In the genomic region with DNA sequence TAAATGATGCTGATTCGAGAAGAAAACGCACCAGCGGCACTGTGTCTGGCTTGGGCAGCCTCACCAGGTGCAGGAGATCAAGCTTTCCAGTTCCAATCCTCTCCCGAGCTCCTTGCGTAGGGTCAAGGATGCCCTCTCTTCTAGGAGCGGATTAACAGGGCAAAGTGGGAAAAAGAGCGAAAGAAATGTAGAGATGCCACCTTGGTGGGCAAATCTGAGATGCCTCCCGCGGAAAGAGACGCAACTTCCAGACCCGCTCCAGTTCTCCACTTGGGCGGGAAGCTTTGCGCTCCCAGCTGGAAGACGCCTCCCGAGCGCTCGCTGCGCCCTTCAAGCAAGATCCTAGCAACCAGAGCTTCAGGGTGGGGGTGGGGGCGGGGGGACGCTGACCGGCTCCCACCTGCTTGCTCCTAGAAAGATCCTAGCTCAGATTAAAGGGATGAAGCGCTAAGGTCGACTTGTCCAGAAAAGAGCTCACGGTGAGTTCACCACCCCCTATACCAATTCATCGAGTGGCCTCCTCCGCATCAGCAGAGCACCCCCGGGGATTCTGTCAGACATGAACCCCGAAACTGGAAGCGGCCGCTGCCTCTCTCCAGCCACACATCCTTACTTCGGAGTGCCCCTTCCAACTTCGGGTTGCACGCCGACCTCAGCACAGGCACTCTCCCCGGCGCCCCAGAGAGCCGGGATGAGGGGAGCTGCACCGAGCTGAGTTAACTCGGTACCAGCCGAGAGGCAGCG, we compare ENCODE assay signal across 12 cellular contexts. TPM values are rescaled to one million over a fixed set of nuclear protein-coding genes. Genes with fewer than 3 reads are reported as not detected.
DNase-seq lines count a peak whose midpoint lies in the region; ATAC-seq and TF ChIP-seq lines count a peak whose summit lies in the region.
"Had no signal": no experiment of that assay in that cellular context is flagged by ENCODE, and none has a peak within 500 bp of the region (broad histone marks: within the 10 kb centered on the region; RNA-seq: fewer than 3 reads in every experiment).

No MANE protein-coding gene starts in this region.

- H3K4me2 ChIP-seq in neural cell (ENCODE audit: low read length): no peak overlapping the region

- H3K79me2 ChIP-seq in neural cell (replicated peaks; ENCODE audit: insufficient read depth, low read length): no peaks in the 10 kb centered on the region

- H3K36me3 ChIP-seq in ectodermal cell (ENCODE audit: control insufficient read depth, insufficient read depth, low read length) (no peaks in the 10 kb centered on the region), neural cell (ENCODE audit: insufficient read depth, low read length) (no peaks in the 10 kb centered on the region), aorta (ENCODE audit: control insufficient read depth in 1 of 2, insufficient read depth in 2 of 2, low read length in 1 of 2) (no peaks in the 10 kb centered on the region)
- H3K36me3 ChIP-seq in CD8-positive, alpha-beta T cell (ENCODE audit: insufficient read depth, low read length): no peaks in the 10 kb centered on the region
- H3K36me3 ChIP-seq in effector memory CD4-positive, alpha-beta T cell (ENCODE audit: control insufficient read depth, insufficient read depth, low read length): no peaks in the 10 kb centered on the region

- H3K27ac ChIP-seq in ectodermal cell (ENCODE audit: insufficient read depth, low read depth, low read length, poor library complexity, severe bottlenecking) (no peak overlapping the region), neural cell (ENCODE audit: low read length) (no peak overlapping the region), aorta (ENCODE audit: low read depth in 1 of 2, low read length in 2 of 2) (no peak overlapping the region)
- H3K27ac ChIP-seq in CD8-positive, alpha-beta T cell (ENCODE audit: low read depth, low read length): no peak overlapping the region
- H3K27ac ChIP-seq in effector memory CD4-positive, alpha-beta T cell (ENCODE audit: insufficient read depth, low read length, poor library complexity, severe bottlenecking): no peak overlapping the region

- no peaks in the 10 kb centered on the region for H3F3A ChIP-seq in neural cell (ENCODE audit: insufficient read depth, low read length, poor library complexity, severe bottlenecking)

- H3K4me3 Mint-ChIP-seq in CD8-positive, alpha-beta T cell: no peak overlapping the region

- H3K4me3 ChIP-seq in ectodermal cell (ENCODE audit: insufficient read depth, low read depth, low read length) (peak overlapping the region; percentile 38), neural cell (ENCODE audit: low read length) (peak overlapping the region; percentile 62), aorta (ENCODE audit: low read length in 2 of 2) (peak overlapping the region in 1 of 2 donors; percentile 27)
- H3K4me3 ChIP-seq in CD8-positive, alpha-beta T cell (ENCODE audit: low read depth, low read length): no peak overlapping the region
- H3K4me3 ChIP-seq in effector memory CD4-positive, alpha-beta T cell (ENCODE audit: insufficient read depth, low read depth, low read length, poor library complexity, severe bottlenecking): no peak overlapping the region
- H3K4me3 ChIP-seq: mucosa of descending colon had no signal

- no peak overlapping the region for H3K9ac ChIP-seq in neural cell (ENCODE audit: low read length)

- H3K9me3 ChIP-seq in ectodermal cell (ENCODE audit: control insufficient read depth, low read length): no peaks in the 10 kb centered on the region
- no peaks in the 10 kb centered on the region for H3K9me3 ChIP-seq in neural cell (ENCODE audit: low read length)
- H3K9me3 ChIP-seq in aorta (ENCODE audit: control insufficient read depth, low read length): peaks cover 2% of the 10 kb centered on the region
- no peaks in the 10 kb centered on the region for H3K9me3 ChIP-seq in CD8-positive, alpha-beta T cell (ENCODE audit: low read length)
- H3K9me3 ChIP-seq in effector memory CD4-positive, alpha-beta T cell (ENCODE audit: control insufficient read depth, low read length): no peaks in the 10 kb centered on the region
- H3K9me3 ChIP-seq: mucosa of descending colon had no signal

- DNase-seq in stimulated activated CD4-positive, alpha-beta T cell treated with anti-CD3 and anti-CD28 coated beads, Interleukin-15, amount 100 ng/mL, for 24 hours: peak; percentile 3
- DNase-seq in stimulated activated CD4-positive, alpha-beta T cell treated with anti-CD3 and anti-CD28 coated beads, Interleukin-4, amount 100 ng/mL, for 4 hours: no peak
- DNase-seq in aorta (no peak), NCI-H774 (lab: John Stamatoyannopoulos, UW) (no peak)
- no peak for DNase-seq in CD8-positive, alpha-beta T cell
- DNase-seq in effector memory CD4-positive, alpha-beta T cell: no peak
- DNase-seq: AML-193, NCI-H1417 treated with DMSO at 0.1 percent for 48 hours had no signal

- H2AFZ ChIP-seq in neural cell (ENCODE audit: low read depth, low read length): no peak overlapping the region

- H3K27me3 Mint-ChIP-seq in CD8-positive, alpha-beta T cell (ENCODE audit: low read depth): peaks cover 63% of the 10 kb centered on the region

- intact Hi-C loops in aorta (cut with DNase I): no loop called here
- intact Hi-C loops in CD8-positive, alpha-beta T cell (cut with DNase I, micrococcal nuclease): no loop called here

- no peak for TF ChIP-seq RAD21 in neural cell (conservative IDR thresholded peaks at IDR 0.05)

- 4% methylated on average over 41 of the region's 41 CpGs for WGBS in ectodermal cell, 2 experiments
- WGBS in aorta, 2 donors: 2 to 3% methylated on average over 40 to 41 of the region's 41 CpGs

- CTCF ChIA-PET in CD8-positive, alpha-beta T cell (lab: Charles Lee): interaction anchor here (1.1 kb wide), 1 partner anchor 18 kb away, joined by 3 read pairs; no protein-coding TSS in a partner anchor

- POLR2A ChIA-PET in CD8-positive, alpha-beta T cell (lab: Charles Lee): no interaction called here

- no peaks in the 10 kb centered on the region for H3K9me3 Mint-ChIP-seq in CD8-positive, alpha-beta T cell

- ATAC-seq in aorta (ENCODE audit: low FRiP score): no peak
- ATAC-seq in CD8-positive, alpha-beta T cell: no peak

- H3K36me3 Mint-ChIP-seq in CD8-positive, alpha-beta T cell: no peaks in the 10 kb centered on the region

- no peak for TF ChIP-seq EP300 in neural cell (conservative IDR thresholded peaks at IDR 0.05; ENCODE audit: poor library complexity, severe bottlenecking)

- peaks cover 7% of the 10 kb centered on the region for H3K4me1 Mint-ChIP-seq in CD8-positive, alpha-beta T cell (ENCODE audit: low read depth)

- H3K27me3 ChIP-seq in ectodermal cell (ENCODE audit: control insufficient read depth, insufficient read depth, low read length, poor library complexity, severe bottlenecking) (peaks cover 45% of the 10 kb centered on the region), neural cell (ENCODE audit: insufficient read depth, low read depth, low read length) (peaks cover 64% of the 10 kb centered on the region), aorta (ENCODE audit: control insufficient read depth in 1 of 2, insufficient read depth in 2 of 2, low read length in 1 of 2) (peaks cover 0 to 7% of the 10 kb centered on the region in 2 donors)
- peaks cover 3% of the 10 kb centered on the region for H3K27me3 ChIP-seq in CD8-positive, alpha-beta T cell (ENCODE audit: insufficient read depth, low read length)
- peaks cover 24% of the 10 kb centered on the region for H3K27me3 ChIP-seq in effector memory CD4-positive, alpha-beta T cell (replicated peaks; ENCODE audit: control insufficient read depth, insufficient read depth, low read length, poor library complexity, severe bottlenecking)

- no peaks in the 10 kb centered on the region for H3K4me1 ChIP-seq in ectodermal cell (ENCODE audit: control insufficient read depth, insufficient read depth, low read length)
- no peaks in the 10 kb centered on the region for H3K4me1 ChIP-seq in aorta (ENCODE audit: control insufficient read depth in 1 of 2, insufficient read depth in 2 of 2, low read length in 2 of 2)
- no peaks in the 10 kb centered on the region for H3K4me1 ChIP-seq in CD8-positive, alpha-beta T cell (ENCODE audit: insufficient read depth, low read length)
- no peaks in the 10 kb centered on the region for H3K4me1 ChIP-seq in effector memory CD4-positive, alpha-beta T cell (ENCODE audit: control insufficient read depth, insufficient read depth, low read length, poor library complexity, severe bottlenecking)

- H4K20me1 ChIP-seq in neural cell (ENCODE audit: insufficient read depth): no peaks in the 10 kb centered on the region

- H3K27ac Mint-ChIP-seq in CD8-positive, alpha-beta T cell: no peak overlapping the region

- no peaks in the 10 kb centered on the region for H3K9me2 ChIP-seq in neural cell (ENCODE audit: insufficient read depth, low read length)

- TF ChIP-seq CTCF in neural cell (IDR thresholded peaks at IDR 0.05; ENCODE audit: poor library complexity, severe bottlenecking): no peak
- TF ChIP-seq CTCF in CD8-positive, alpha-beta T cell (IDR thresholded peaks at IDR 0.05): no peak

TF ChIP-seq in neural cell, 6 proteins besides CTCF, POLR2A, EP300 and RAD21 (continues in another document):
- TF ChIP-seq EZH2 (IDR thresholded peaks at IDR 0.05; ENCODE audit: borderline replicate concordance, insufficient read depth, low read length, poor library complexity, severe bottlenecking): no peak
- no peak for TF ChIP-seq MXI1 (conservative IDR thresholded peaks at IDR 0.05; ENCODE audit: poor library complexity, severe bottlenecking)
- TF ChIP-seq SMC3 (conservative IDR thresholded peaks at IDR 0.05; ENCODE audit: poor library complexity): no peak
- TF ChIP-seq TAF1 (IDR thresholded peaks at IDR 0.05; ENCODE audit: low read depth): no peak

RNA-seq across cellular contexts. Expression of a gene that starts 0.8 kb away (rescaled TPM):
- polyA plus RNA-seq in ectodermal cell (2013, experiment 1 of 4): 1.1 TPM
- 1.00 TPM for polyA plus RNA-seq in ectodermal cell (2013, experiment 2 of 4)
- polyA plus RNA-seq in ectodermal cell (2013, experiment 3 of 4): 1.1 TPM
- polyA plus RNA-seq in ectodermal cell (2013, experiment 4 of 4): 1.1 TPM
- 0.19 TPM in 1 of 2 replicates, not detected in the other for polyA plus RNA-seq in neural cell
- 0.49 TPM in 1 of 2 replicates, not detected in the other for polyA minus RNA-seq in neural cell
- not detected for total RNA-seq in aorta
- polyA plus RNA-seq in aorta: not detected
- not detected for total RNA-seq in CD8-positive, alpha-beta T cell
- total RNA-seq: G401 had no signal

Comparison
In these comparisons a context has a peak if more than half of its experiments do, and no peak if none do; other contexts are left out.
1. H3K4me3 ChIP-seq: peak in ectodermal cell (single experiment) and neural cell (single experiment); none in CD8-positive, alpha-beta T cell (single experiment) and effector memory CD4-positive, alpha-beta T cell (single experiment).